In genomic region chr10:133372507-133372906, GRCh38 we compare ENCODE assay signal across 9 cellular contexts. TPM values are rescaled to one million over a fixed set of nuclear protein-coding genes. Genes with fewer than 3 reads are reported as not detected.
DNase-seq lines count a peak whose midpoint lies in the region; ATAC-seq, FAIRE-seq and TF ChIP-seq lines count a peak whose summit lies in the region.
"Had no signal": no experiment of that assay in that cellular context is flagged by ENCODE, and none has a peak within 500 bp of the region (broad histone marks: within the 10 kb centered on the region; RNA-seq: fewer than 3 reads in every experiment).

No MANE protein-coding gene starts in this region.

- no peaks in the 10 kb centered on the region for H3K9me3 Mint-ChIP-seq in natural killer cell

- no peak overlapping the region for H3K27ac Mint-ChIP-seq in natural killer cell

- H3K36me3 Mint-ChIP-seq in natural killer cell, result no peaks in the 10 kb centered on the region

- no peaks in the 10 kb centered on the region for H3K27me3 Mint-ChIP-seq in natural killer cell (ENCODE audit: low read depth in 2 of 2)

- H3K4me3 Mint-ChIP-seq in natural killer cell, result peak overlapping the region; percentile 79

- no peak overlapping the region for H2BK5ac ChIP-seq in H1 (ENCODE audit: low read depth, low read length)

- no peak overlapping the region for H3K9ac ChIP-seq in H1 (replicated peaks in 1 of 4; ENCODE audit: extremely low read depth in 1 of 4, low read depth in 3 of 4, low read length in 3 of 4)

- DNase-seq in AG04449 (ENCODE audit: low read depth, low spot score) (no peak), LNCaP clone FGC (ENCODE audit: low read depth) (no peak), H1 (ENCODE audit: low read depth in 1 of 2, low spot score in 2 of 2) (no peak), natural killer cell (no peak)
- no peak for DNase-seq in NK-92 treated with Interleukin-12 subunit alpha and Interleukin-12 subunit beta, amount 100 ng/mL, for 24 hours (lab: John Stamatoyannopoulos, UW)

- POLR2A ChIA-PET in AG04449 (lab: Yijun Ruan, JAX) (no interaction called here), H1 (lab: Charles Lee; ENCODE audit: partially characterized antibody) (interaction anchor here (1.2 to 1.9 kb wide), 2 partner anchors 11 to 25 kb away, joined by 3 to 8 read pairs; partner anchors contain the start of gene PRAP1)

- H2BK20ac ChIP-seq in H1 (ENCODE audit: low read length), result no peak overlapping the region

- no peak overlapping the region for H3K14ac ChIP-seq in H1 (ENCODE audit: insufficient read length)

- H3K4me3 ChIP-seq in AG04449 (ENCODE audit: low read depth, low read length) (peak overlapping the region; percentile 91), LNCaP clone FGC (ENCODE audit: low read depth, low read length) (peak overlapping the region; percentile 69), H1 (ENCODE audit: extremely low read depth in 1 of 4, insufficient read depth in 2 of 4, low read depth in 3 of 4, low read length in 4 of 4) (peak overlapping the region in 2 of 4 experiments; percentile 79 to 97; a peak in 3 of 8 replicates)

- peaks cover 13 to 24% (median 21%) of the 10 kb centered on the region in 4 experiments for H3K36me3 ChIP-seq in H1 (ENCODE audit: control insufficient read depth in 2 of 4, insufficient read depth in 4 of 4, low read length in 3 of 4)

- H2BK12ac ChIP-seq in H1 (ENCODE audit: low read depth, low read length), result no peak overlapping the region

- H4K8ac ChIP-seq in H1 (ENCODE audit: extremely low read depth, insufficient read depth, low read length), result no peak overlapping the region; the same call in 1 of the 2 replicates

- peak overlapping the region; percentile 53 to 56 for H3K4me2 ChIP-seq in H1 (ENCODE audit: insufficient read depth in 1 of 2, low read depth in 2 of 2, low read length in 2 of 2)

- no peak overlapping the region for H4K5ac ChIP-seq in H1 (ENCODE audit: insufficient read length, low read depth, low read length)

- peaks cover 8 to 27% (median 18%) of the 10 kb centered on the region in 4 experiments for H3K27me3 ChIP-seq in H1 (replicated peaks in 1 of 4; ENCODE audit: control insufficient read depth in 3 of 4, extremely low read depth in 1 of 4, insufficient read depth in 3 of 4, low read length in 3 of 4)

- CTCF ChIA-PET in AG04449 (lab: Yijun Ruan, JAX), result interaction anchor here (1.8 kb wide), 1 partner anchor 43 kb away, joined by 4 read pairs; no protein-coding TSS in a partner anchor
- CTCF ChIA-PET in H1 (lab: Charles Lee; ENCODE audit: partially characterized antibody), result interaction anchor here (1.2 kb wide), 1 partner anchor 9 kb away, joined by 4 read pairs; no protein-coding TSS in a partner anchor

- no peak overlapping the region for H2AFZ ChIP-seq in H1 (ENCODE audit: low read length)

- peaks cover 0 to 10% of the 10 kb centered on the region in 2 donors for H3K4me1 Mint-ChIP-seq in natural killer cell

- no peaks in the 10 kb centered on the region; a peak in 2 of 7 replicates for H3K4me1 ChIP-seq in H1 (replicated peaks in 1 of 4; ENCODE audit: control insufficient read depth in 3 of 4, insufficient read depth in 4 of 4, low read length in 3 of 4)

- no peak overlapping the region for H2AK5ac ChIP-seq in H1 (ENCODE audit: low read depth, low read length)

- no peak overlapping the region for H3K27ac ChIP-seq in H1 (ENCODE audit: low read depth, low read length)

- H4K91ac ChIP-seq in H1 (replicated peaks; ENCODE audit: insufficient read length, low read length), result no peak overlapping the region

- no peak overlapping the region for H3K23ac ChIP-seq in H1 (ENCODE audit: insufficient read length)

- peaks cover 1% of the 10 kb centered on the region; the same call in 1 of the 2 replicates for H3K23me2 ChIP-seq in H1 (ENCODE audit: low read depth, low read length)

- no peak overlapping the region for H3K56ac ChIP-seq in H1 (replicated peaks; ENCODE audit: insufficient read length, low read depth, low read length)

- H3K18ac ChIP-seq in H1 (ENCODE audit: extremely low read depth, low read length), result no peak overlapping the region

- no peak for TF ChIP-seq EP300 in H1 (IDR thresholded peaks at IDR 0.05; ENCODE audit: borderline replicate concordance in 1 of 2, low read depth in 2 of 2, low read length in 2 of 2)

- TF ChIP-seq RAD21 in H1 (IDR thresholded peaks at IDR 0.05 in 1 of 2, conservative IDR thresholded peaks at IDR 0.05 in 1 of 2; ENCODE audit: low read depth in 2 of 2, low read length in 2 of 2), result no peak

- H3K79me2 ChIP-seq in H1 (ENCODE audit: control insufficient read depth in 1 of 2, insufficient read depth in 2 of 2, low read length in 2 of 2), result peaks cover 0 to 3% of the 10 kb centered on the region in 2 experiments; a peak in 2 of 4 replicates

- no peak for FAIRE-seq in H1 (lab: Jason Lieb, UNC)
- FAIRE-seq: G401.6 had no signal

- H3K79me1 ChIP-seq in H1 (ENCODE audit: low read depth, low read length), result peaks cover 7% of the 10 kb centered on the region

- TF ChIP-seq POLR2A in H1 (IDR thresholded peaks at IDR 0.05; ENCODE audit: control extremely low read depth in 1 of 2, low read depth in 2 of 2, low read length in 2 of 2), result no peak

- H4K20me1 ChIP-seq in H1 (replicated peaks in 1 of 2; ENCODE audit: control insufficient read depth in 1 of 2, insufficient read depth in 2 of 2, low read length in 2 of 2), result peaks cover 3 to 14% of the 10 kb centered on the region in 2 experiments

- intact Hi-C loops in natural killer cell (cut with micrococcal nuclease), result loop anchor here (2.0 kb wide), 1 partner anchor 16 kb away; no protein-coding TSS in a partner anchor

- 83% methylated on average over 10 of the region's 20 CpGs; no CpG with 5 or more reads in 1 of the 2 experiments for WGBS in H1 (ENCODE audit: extremely low coverage in 1 of 2, insufficient coverage in 1 of 2, insufficient read length in 1 of 2, insufficient replicate concordance in 2 of 2, low coverage in 1 of 2, low lambda C conversion rate in 2 of 2, missing lambda C conversion rate in 1 of 2), 2 experiments

- TF ChIP-seq CTCF in AG04449 (IDR thresholded peaks at IDR 0.05; ENCODE audit: insufficient read depth, low read length, missing control alignments) (no peak), LNCaP clone FGC (IDR thresholded peaks at IDR 0.05; ENCODE audit: control insufficient read depth, extremely low read depth, insufficient read depth) (no peak), H1 (IDR thresholded peaks at IDR 0.05; ENCODE audit: control extremely low read depth in 1 of 3, insufficient read depth in 1 of 3, low read depth in 1 of 3, low read length in 3 of 3) (no peak), natural killer cell (IDR thresholded peaks at IDR 0.05) (no peak)

- H2BK15ac ChIP-seq in H1 (ENCODE audit: low read length), result no peak overlapping the region

- no peak overlapping the region for H3K4ac ChIP-seq in H1 (replicated peaks; ENCODE audit: insufficient read length, low read depth, low read length)

- no peak overlapping the region for H2BK120ac ChIP-seq in H1 (replicated peaks; ENCODE audit: low read depth, low read length)

- H3K9me3 ChIP-seq in H1 (ENCODE audit: insufficient read depth in 2 of 2, low read depth in 1 of 2, low read length in 1 of 2), result no peaks in the 10 kb centered on the region

- ATAC-seq in natural killer cell (no peak), GM21390 (IDR thresholded peaks at IDR 0.05; ENCODE audit: unreplicated experiment) (no peak), HG02642 (IDR thresholded peaks at IDR 0.05; ENCODE audit: poor library complexity, unreplicated experiment) (no peak), HG03432 (IDR thresholded peaks at IDR 0.05; ENCODE audit: unreplicated experiment) (no peak)

RNA-seq across cellular contexts. Expression of gene ECHS1, which starts 0.6 kb away (rescaled TPM):
- 101 and 108 TPM in 2 replicates for total RNA-seq in H1 (2021; fragmentation: NEBNext Ultra II Directional; extraction: Animal tissue kit (Norgen Biotek cat#: 25700))
- 41.7 and 52.2 TPM in 2 replicates for polyA plus RNA-seq in H1 (2011; rRNA removed)
- polyA plus RNA-seq in H1 (2011; cell fraction: cytosol; rRNA removed), result 45.6 TPM
- polyA plus RNA-seq in H1 (2011; cell fraction: nucleus; rRNA removed), result 57.4 TPM
- polyA plus RNA-seq in H1 (2012, experiment 1 of 2), result 89.7 to 117 TPM (median 107 TPM) in 4 replicates
- polyA plus RNA-seq in H1 (2012, experiment 2 of 2), result 170 TPM
- 78.8 TPM for polyA plus RNA-seq in H1 (2013, experiment 1 of 2)
- 83.3 TPM for polyA plus RNA-seq in H1 (2013, experiment 2 of 2)
- polyA minus RNA-seq in H1 (2011; rRNA and poly(A)+ RNA removed), result 23.2 and 29.4 TPM in 2 replicates
- polyA minus RNA-seq in H1 (2011; cell fraction: cytosol; rRNA and poly(A)+ RNA removed), result 33.2 TPM
- polyA minus RNA-seq in H1 (2011; cell fraction: nucleus; rRNA and poly(A)+ RNA removed), result 10.3 TPM
- total RNA-seq in natural killer cell, result 10 to 100 TPM; 17.7 to 21.3 (median 19.9) TPM

RNA-seq across cellular contexts. Expression of gene PAOX, which starts 6.6 kb away (rescaled TPM):
- total RNA-seq in H1 (2021; fragmentation: NEBNext Ultra II Directional; extraction: Animal tissue kit (Norgen Biotek cat#: 25700)), result 4.2 and 4.3 TPM in 2 replicates
- polyA plus RNA-seq in H1 (2011; rRNA removed), result 3.7 and 6.5 TPM in 2 replicates
- 4.5 TPM for polyA plus RNA-seq in H1 (2011; cell fraction: cytosol; rRNA removed)
- polyA plus RNA-seq in H1 (2011; cell fraction: nucleus; rRNA removed), result 7.1 TPM
- polyA plus RNA-seq in H1 (2012, experiment 1 of 2), result 3.9 to 5.0 TPM (median 4.5 TPM) in 4 replicates
- polyA plus RNA-seq in H1 (2012, experiment 2 of 2), result 4.7 TPM
- 2.6 TPM for polyA plus RNA-seq in H1 (2013, experiment 1 of 2)
- 2.5 TPM for polyA plus RNA-seq in H1 (2013, experiment 2 of 2)
- 2.3 and 2.9 TPM in 2 replicates for polyA minus RNA-seq in H1 (2011; rRNA and poly(A)+ RNA removed)
- 2.6 TPM for polyA minus RNA-seq in H1 (2011; cell fraction: cytosol; rRNA and poly(A)+ RNA removed)
- 3.4 TPM for polyA minus RNA-seq in H1 (2011; cell fraction: nucleus; rRNA and poly(A)+ RNA removed)
- total RNA-seq in natural killer cell, result 1 to 10 TPM; 4.2 to 5.8 (median 5.5) TPM

RNA-seq across cellular contexts. Expression of gene FUOM, which starts 14.7 kb away (rescaled TPM):
- total RNA-seq in H1 (2021; fragmentation: NEBNext Ultra II Directional; extraction: Animal tissue kit (Norgen Biotek cat#: 25700)), result 21.1 and 22.0 TPM in 2 replicates
- polyA plus RNA-seq in H1 (2011; rRNA removed), result 30.4 and 41.6 TPM in 2 replicates
- polyA plus RNA-seq in H1 (2011; cell fraction: cytosol; rRNA removed), result 34.4 TPM
- 40.7 TPM for polyA plus RNA-seq in H1 (2011; cell fraction: nucleus; rRNA removed)
- 14.1 to 21.4 TPM (median 19.5 TPM) in 4 replicates for polyA plus RNA-seq in H1 (2012, experiment 1 of 2)
- 31.3 TPM for polyA plus RNA-seq in H1 (2012, experiment 2 of 2)
- 26.0 TPM for polyA plus RNA-seq in H1 (2013, experiment 1 of 2)
- 24.2 TPM for polyA plus RNA-seq in H1 (2013, experiment 2 of 2)
- polyA minus RNA-seq in H1 (2011; rRNA and poly(A)+ RNA removed), result 3.3 and 4.7 TPM in 2 replicates
- polyA minus RNA-seq in H1 (2011; cell fraction: cytosol; rRNA and poly(A)+ RNA removed), result 13.8 TPM
- 49.8 TPM for polyA minus RNA-seq in H1 (2011; cell fraction: nucleus; rRNA and poly(A)+ RNA removed)
- 1 to 10 TPM; 7.6 to 9.5 (median 7.9) TPM for total RNA-seq in natural killer cell

RNA-seq across cellular contexts. Expression of gene MTG1, which starts 21.4 kb away (rescaled TPM):
- total RNA-seq in H1 (2021; fragmentation: NEBNext Ultra II Directional; extraction: Animal tissue kit (Norgen Biotek cat#: 25700)), result 56.6 and 57.8 TPM in 2 replicates
- 81.6 and 97.2 TPM in 2 replicates for polyA plus RNA-seq in H1 (2011; rRNA removed)
- polyA plus RNA-seq in H1 (2011; cell fraction: cytosol; rRNA removed), result 119 TPM
- polyA plus RNA-seq in H1 (2011; cell fraction: nucleus; rRNA removed), result 159 TPM
- 58.2 to 80.0 TPM (median 65.1 TPM) in 4 replicates for polyA plus RNA-seq in H1 (2012, experiment 1 of 2)
- polyA plus RNA-seq in H1 (2012, experiment 2 of 2), result 65.0 TPM
- 49.7 TPM for polyA plus RNA-seq in H1 (2013, experiment 1 of 2)
- 44.0 TPM for polyA plus RNA-seq in H1 (2013, experiment 2 of 2)
- polyA minus RNA-seq in H1 (2011; rRNA and poly(A)+ RNA removed), result 52.2 and 67.8 TPM in 2 replicates
- 40.6 TPM for polyA minus RNA-seq in H1 (2011; cell fraction: cytosol; rRNA and poly(A)+ RNA removed)
- polyA minus RNA-seq in H1 (2011; cell fraction: nucleus; rRNA and poly(A)+ RNA removed), result 52.3 TPM
- total RNA-seq in natural killer cell, result 10 to 100 TPM; 64.3 to 76.3 (median 67.1) TPM

RNA-seq across cellular contexts. Expression of gene PRAP1, which starts 25.3 kb away (rescaled TPM):
- total RNA-seq in H1 (2021; fragmentation: NEBNext Ultra II Directional; extraction: Animal tissue kit (Norgen Biotek cat#: 25700)), result 0.61 TPM in 1 of 2 replicates, not detected in the other
- 1.4 and 1.6 TPM in 2 replicates for polyA plus RNA-seq in H1 (2011; rRNA removed)
- 0.40 TPM for polyA plus RNA-seq in H1 (2011; cell fraction: cytosol; rRNA removed)
- polyA plus RNA-seq in H1 (2011; cell fraction: nucleus; rRNA removed), result 0.91 TPM
- polyA plus RNA-seq in H1 (2012, experiment 1 of 2), result 0.72 to 1.2 TPM (median 0.87 TPM) in 4 replicates
- polyA plus RNA-seq in H1 (2012, experiment 2 of 2), result 1.2 TPM
- polyA plus RNA-seq in H1 (2013, experiment 1 of 2), result 1.1 TPM
- 1.2 TPM for polyA plus RNA-seq in H1 (2013, experiment 2 of 2)
- 0.39 TPM in 1 of 2 replicates, not detected in the other for polyA minus RNA-seq in H1 (2011; rRNA and poly(A)+ RNA removed)
- not detected for polyA minus RNA-seq in H1 (2011; cell fraction: cytosol; rRNA and poly(A)+ RNA removed)
- not detected for polyA minus RNA-seq in H1 (2011; cell fraction: nucleus; rRNA and poly(A)+ RNA removed)
- total RNA-seq in natural killer cell, result not detected
